In the genomic region with DNA sequence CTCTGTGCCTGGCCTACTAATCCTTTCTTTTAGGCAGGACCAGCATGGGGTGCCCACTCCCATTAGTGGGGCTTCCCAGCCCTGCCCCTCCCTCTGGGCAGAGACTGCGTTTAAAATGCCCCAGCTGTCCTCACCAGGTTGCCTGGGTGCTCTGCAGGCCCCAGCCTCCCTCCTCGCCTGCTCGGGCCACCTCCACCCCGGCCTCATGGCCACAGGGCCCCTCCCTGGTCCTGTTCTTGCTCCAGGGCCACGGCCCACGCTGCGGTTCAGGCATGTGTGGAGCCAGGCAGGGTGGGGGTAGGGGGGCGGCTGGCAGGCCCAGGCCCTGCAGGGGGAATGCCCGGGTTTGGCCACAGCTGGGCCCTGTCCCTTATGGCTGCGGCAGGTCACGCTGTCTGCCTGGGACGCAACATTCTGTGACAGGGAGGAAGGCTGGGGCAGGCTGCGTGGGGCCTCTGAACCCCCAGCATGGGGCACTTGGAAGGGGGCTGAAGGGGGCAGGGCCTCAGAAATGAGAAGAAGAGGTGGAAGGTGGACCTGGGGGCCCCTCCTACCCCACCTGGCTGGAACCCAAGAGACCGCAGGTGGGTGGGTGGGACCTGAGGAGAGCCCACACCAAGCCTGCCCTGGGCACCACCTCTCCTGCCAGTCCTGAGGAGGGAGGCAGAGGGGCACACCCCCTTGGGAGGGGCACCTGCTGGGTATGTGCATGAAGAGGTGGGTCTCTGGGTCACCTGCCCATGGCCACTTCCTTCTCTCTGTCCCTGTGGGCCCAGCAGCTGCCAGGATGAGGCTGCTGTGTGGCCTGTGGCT, we compare ENCODE assay signal across 20 cellular contexts. TPM values are rescaled to one million over a fixed set of nuclear protein-coding genes. Genes with fewer than 3 reads are reported as not detected.
DNase-seq lines count a peak whose midpoint lies in the region; ATAC-seq and TF ChIP-seq lines count a peak whose summit lies in the region.
"Had no signal": no experiment of that assay in that cellular context is flagged by ENCODE, and none has a peak within 500 bp of the region (broad histone marks: within the 10 kb centered on the region; RNA-seq: fewer than 3 reads in every experiment).

Gene LCN12 (plus strand): TSS at position 733 of the 813 bp plus-strand sequence. CDS start 55 bp downstream, at position 788.

- DNase-seq in left ventricle myocardium superior (peak; percentile 34), osteoblast (ENCODE audit: insufficient read length, low spot score, missing footprints) (peak; percentile 80), hypothalamus (lab: John Stamatoyannopoulos, UW) (no peak), NCI-H2227 (lab: John Stamatoyannopoulos, UW; ENCODE audit: unreplicated experiment) (no peak)
- no peak for DNase-seq in NK-92 treated with Interleukin-12 subunit alpha and Interleukin-12 subunit beta, amount 100 ng/mL, for 24 hours (lab: John Stamatoyannopoulos, UW)
- DNase-seq: activated CD4-positive, alpha-beta T cell treated with anti-CD3 and anti-CD28 coated beads for 4 hours; activated naive CD4-positive, alpha-beta T cell treated with anti-CD3 and anti-CD28 coated beads, Interleukin-2, amount 50 U/mL, for 16 hours; effector memory CD8-positive, alpha-beta T cell; KG1; NCI-H2227 treated with DMSO at 0.1 percent for 48 hours; stimulated activated naive CD8-positive, alpha-beta T cell treated with anti-CD3 and anti-CD28 coated beads, Interleukin-15, Interleukin-2, amounts not matched to agents 100 U/mL and 50 U/mL, for 24 hours had no signal

- peak within 1 kb of the TSS; percentile 100; the same call in 1 of the 2 replicates for H3K27ac ChIP-seq in C4-2B
- peak within 1 kb of the TSS; percentile 97 for H3K27ac ChIP-seq in VCaP
- no peak within 1 kb of the TSS for H3K27ac ChIP-seq in osteoblast (ENCODE audit: low read depth, low read length)
- H3K27ac ChIP-seq: neutrophil, SJCRH30 had no signal

- no peaks in the 10 kb centered on the region for H3K36me3 ChIP-seq in osteoblast (ENCODE audit: insufficient read depth, low read length)
- H3K36me3 ChIP-seq: breast epithelium, neutrophil, SJCRH30 had no signal

- no peaks in the 10 kb centered on the region for H3K79me2 ChIP-seq in osteoblast (ENCODE audit: insufficient read depth, low read length)

- H3K27me3 ChIP-seq in osteoblast (ENCODE audit: insufficient read depth, low read length) = no peaks in the 10 kb centered on the region
- H3K27me3 ChIP-seq: breast epithelium, neutrophil had no signal

- H3K4me2 ChIP-seq in osteoblast (ENCODE audit: insufficient read depth, low read length) = no peak within 1 kb of the TSS

- TF ChIP-seq CTCF in C4-2B (conservative IDR thresholded peaks at IDR 0.05) (no peak), VCaP (conservative IDR thresholded peaks at IDR 0.05) (no peak), osteoblast (IDR thresholded peaks at IDR 0.05; ENCODE audit: extremely low read depth, low read depth, low read length) (no peak)

- no peak within 1 kb of the TSS for H2AFZ ChIP-seq in osteoblast (ENCODE audit: low read length)

- no peak within 1 kb of the TSS for H3K4me3 ChIP-seq in osteoblast (ENCODE audit: insufficient read depth, low read length)
- H3K4me3 ChIP-seq: SJCRH30 had no signal

- H4K20me1 ChIP-seq in osteoblast (ENCODE audit: insufficient read depth, low read length) = no peaks in the 10 kb centered on the region

- ATAC-seq in left ventricle myocardium superior = no peak
- no peak for ATAC-seq in GM21737 (IDR thresholded peaks at IDR 0.05; ENCODE audit: unreplicated experiment)
- ATAC-seq: effector memory CD8-positive, alpha-beta T cell; stimulated activated naive CD8-positive, alpha-beta T cell treated with anti-CD3 and anti-CD28 coated beads, Interleukin-15, Interleukin-2, amounts not matched to agents 100 U/mL and 50 U/mL, for 24 hours had no signal

- peaks cover 8% of the 10 kb centered on the region for H3K4me1 ChIP-seq in osteoblast (ENCODE audit: insufficient read depth, low read length)
- H3K4me1 ChIP-seq: SJCRH30 had no signal

- no peaks in the 10 kb centered on the region for H3K9me3 ChIP-seq in osteoblast (ENCODE audit: low read depth, low read length)
- H3K9me3 ChIP-seq: breast epithelium, neutrophil, SJCRH30 had no signal

- intact Hi-C loops in left ventricle myocardium superior (cut with micrococcal nuclease) = no loop called here

RNA-seq across cellular contexts. Expression of gene LCN12, which starts in this region (rescaled TPM):
- total RNA-seq in left ventricle myocardium superior (3.6 TPM), osteoblast (not detected in 2 replicates)
- total RNA-seq: lung microvascular endothelial cell, SJCRH30, smooth muscle cell, urinary bladder had no signal

Comparison
In these comparisons a context has a peak if more than half of its experiments do, and no peak if none do; other contexts are left out.
1. Peak in DNase-seq in osteoblast; RNA of the gene not detected or under 1 TPM.